Comparison of ENCODE assay signal across 20 cellular contexts in the genomic region with DNA sequence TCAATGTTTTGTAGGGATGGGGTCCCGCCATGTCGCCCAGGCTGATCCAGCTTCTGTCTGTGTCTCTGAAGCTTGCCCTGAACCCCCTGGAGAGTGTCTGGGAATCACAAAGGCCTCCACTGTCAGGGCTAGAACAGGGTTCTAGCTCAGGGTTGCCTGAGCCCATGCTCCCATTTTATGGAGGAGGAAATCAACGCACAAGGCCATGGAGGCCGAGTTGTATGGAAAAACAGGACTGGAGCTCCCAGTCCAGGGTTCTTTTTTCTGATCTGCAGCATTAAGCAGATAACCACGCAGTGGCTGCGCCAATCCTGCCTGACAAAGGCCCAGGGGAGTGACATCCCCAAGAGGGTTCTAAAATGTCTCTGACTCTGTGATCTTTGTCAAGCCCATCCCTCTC.
DNase-seq lines count a peak whose midpoint lies in the region; ATAC-seq and TF ChIP-seq lines count a peak whose summit lies in the region.
"Had no signal": no experiment of that assay in that cellular context is flagged by ENCODE, and none has a peak within 500 bp of the region (broad histone marks: within the 10 kb centered on the region; RNA-seq: fewer than 3 reads in every experiment).

No MANE protein-coding gene starts in this region.

- peaks cover 5% of the 10 kb centered on the region for H3K4me1 Mint-ChIP-seq in nephron progenitor cell

- no peaks in the 10 kb centered on the region for H3K36me3 Mint-ChIP-seq in nephron progenitor cell (ENCODE audit: low read depth)
- H3K36me3 Mint-ChIP-seq: CD4-positive, alpha-beta memory T cell had no signal

- H3K27ac Mint-ChIP-seq in nephron progenitor cell: peak overlapping the region; percentile 24

- H3K9me3 ChIP-seq in BLaER1 (no peaks in the 10 kb centered on the region), NT2/D1 (ENCODE audit: insufficient read depth, low read length) (no peaks in the 10 kb centered on the region), GM23248 (ENCODE audit: low read depth) (no peaks in the 10 kb centered on the region)
- H3K9me3 ChIP-seq: BE2C had no signal

- peak; percentile 19 for DNase-seq in NCI-H2171 treated with DMSO at 0.1 percent for 48 hours (lab: John Stamatoyannopoulos, UW)
- no peak for DNase-seq in NCI-H2171 (lab: John Stamatoyannopoulos, UW)
- DNase-seq in NT2/D1 (ENCODE audit: low read depth, low spot score): no peak
- no peak for DNase-seq in nephron progenitor cell
- DNase-seq in anterior cingulate cortex (lab: John Stamatoyannopoulos, UW): no peak
- no peak for DNase-seq in GM23248
- DNase-seq: AML-193; BE2C; C1 segment of cervical spinal cord; Calu3; CD4-positive, alpha-beta memory T cell; COR-L47; DMS53; DMS79 treated with DMSO at 0.1 percent for 48 hours; GF-D8; H7; HCEC 1CT had no signal

- H2AFZ ChIP-seq in GM23248: no peak overlapping the region

- H3K9ac ChIP-seq in BLaER1 (no peak overlapping the region), NT2/D1 (ENCODE audit: insufficient read length, low read depth) (peak overlapping the region; percentile 10), GM23248 (no peak overlapping the region)

- no peaks in the 10 kb centered on the region for H3K79me2 ChIP-seq in GM23248 (ENCODE audit: insufficient read depth)

- WGBS in GM23248 (ENCODE audit: low coverage in 1 of 2, low lambda C conversion rate in 2 of 2, missing lambda C conversion rate in 2 of 2), 2 experiments: 86 to 95% methylated on average over 6 of the region's 6 CpGs

- H3K27ac ChIP-seq in BLaER1: no peak overlapping the region
- H3K27ac ChIP-seq in GM23248: no peak overlapping the region
- H3K27ac ChIP-seq: 22Rv1 had no signal

- no peak overlapping the region for H3K4me3 ChIP-seq in BLaER1
- H3K4me3 ChIP-seq in NT2/D1 (ENCODE audit: insufficient read length, low read depth): no peak overlapping the region
- no peak overlapping the region for H3K4me3 ChIP-seq in GM23248

- peak overlapping the region; percentile 32 for H3K4me2 ChIP-seq in BLaER1
- H3K4me2 ChIP-seq in GM23248 (ENCODE audit: unreplicated experiment): no peak overlapping the region

- in situ Hi-C loops in GM23248 (cut with MboI): loop anchor here (10.0 kb wide), 1 partner anchor 282 kb away; no protein-coding TSS in a partner anchor

- H4K20me1 ChIP-seq in BLaER1 (no peaks in the 10 kb centered on the region), GM23248 (ENCODE audit: insufficient read depth) (no peaks in the 10 kb centered on the region)

- peaks cover 4% of the 10 kb centered on the region for H3K9me3 Mint-ChIP-seq in nephron progenitor cell

- H3K27me3 ChIP-seq in BLaER1 (no peaks in the 10 kb centered on the region), NT2/D1 (ENCODE audit: insufficient read depth, insufficient read length) (no peaks in the 10 kb centered on the region), GM23248 (replicated peaks; ENCODE audit: insufficient read depth) (no peaks in the 10 kb centered on the region)
- H3K27me3 ChIP-seq: BE2C had no signal

- no peaks in the 10 kb centered on the region for H3K9me2 ChIP-seq in GM23248 (ENCODE audit: insufficient read depth)

- peaks cover 3% of the 10 kb centered on the region for H3K27me3 Mint-ChIP-seq in nephron progenitor cell (ENCODE audit: low read depth, poor library complexity)

- no peak for TF ChIP-seq CTCF in nephron progenitor cell (IDR thresholded peaks at IDR 0.05)

- H3F3A ChIP-seq in GM23248 (ENCODE audit: insufficient read depth): no peaks in the 10 kb centered on the region

- no peak for ATAC-seq in HG03097 (IDR thresholded peaks at IDR 0.05; ENCODE audit: low FRiP score, unreplicated experiment)

- no peak overlapping the region for H3K4me3 Mint-ChIP-seq in nephron progenitor cell
- H3K4me3 Mint-ChIP-seq: CD4-positive, alpha-beta memory T cell had no signal

- H3K4me1 ChIP-seq in BLaER1 (peaks cover 15% of the 10 kb centered on the region), NT2/D1 (ENCODE audit: insufficient read depth, insufficient read length) (no peaks in the 10 kb centered on the region), GM23248 (ENCODE audit: insufficient read depth) (no peaks in the 10 kb centered on the region)
- H3K4me1 ChIP-seq: BE2C had no signal

- H3K36me3 ChIP-seq in BLaER1 (no peaks in the 10 kb centered on the region), NT2/D1 (ENCODE audit: insufficient read depth, insufficient read length, low read length) (no peaks in the 10 kb centered on the region), GM23248 (ENCODE audit: low read depth) (no peaks in the 10 kb centered on the region)
- H3K36me3 ChIP-seq: BE2C had no signal
